Comparison of ENCODE assay signal across 9 cellular contexts in the genomic region with DNA sequence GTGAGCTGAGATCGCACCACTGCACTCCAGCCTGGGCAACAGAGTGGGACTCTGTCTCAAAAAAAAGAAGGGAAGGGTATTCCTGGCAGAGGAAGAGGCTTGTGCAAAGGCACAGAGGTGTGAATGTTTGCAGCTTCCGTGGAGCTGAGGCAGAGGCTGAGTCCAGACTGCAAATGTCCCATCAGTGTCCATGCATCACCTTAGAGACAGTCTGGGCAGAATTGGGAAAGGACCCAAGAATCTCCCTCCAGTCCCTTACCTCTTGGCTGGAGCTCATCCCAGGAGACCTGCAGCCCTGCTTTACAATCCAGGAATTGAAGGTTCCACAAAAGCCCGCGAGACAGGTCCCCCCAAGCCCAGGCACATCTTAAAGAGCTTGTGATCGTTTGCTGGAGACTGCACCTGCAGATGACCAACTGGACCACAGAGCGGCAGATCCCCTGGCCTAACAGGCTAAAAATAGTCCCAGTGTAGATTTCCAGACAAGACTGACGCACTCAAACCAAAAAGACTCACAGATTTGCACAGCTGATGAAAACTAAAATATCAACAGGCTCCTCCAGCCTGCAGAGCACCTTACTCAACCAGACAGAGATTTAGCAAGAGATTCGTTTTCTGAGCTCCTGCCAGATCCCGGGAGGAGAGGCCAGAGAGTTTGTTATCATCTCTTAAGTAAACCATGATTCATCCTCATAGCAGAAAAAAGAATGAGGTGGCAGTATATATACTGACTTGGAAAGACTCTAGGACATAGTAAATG. TPM values are rescaled to one million over a fixed set of nuclear protein-coding genes. Genes with fewer than 3 reads are reported as not detected.
DNase-seq lines count a peak whose midpoint lies in the region; ATAC-seq and TF ChIP-seq lines count a peak whose summit lies in the region.
"Had no signal": no experiment of that assay in that cellular context is flagged by ENCODE, and none has a peak within 500 bp of the region (broad histone marks: within the 10 kb centered on the region; RNA-seq: fewer than 3 reads in every experiment).

No MANE protein-coding gene starts in this region.

- TF ChIP-seq CTCF in fibroblast of the aortic adventitia (IDR thresholded peaks at IDR 0.05; ENCODE audit: insufficient read depth, low read length) (peak; percentile 35), gastrocnemius medialis (IDR thresholded peaks at IDR 0.05 in 4 of 5, conservative IDR thresholded peaks at IDR 0.05 in 1 of 5) (peak in 1 of 5 experiments; percentile 15)

- H3K4me3 ChIP-seq in fibroblast of the aortic adventitia (ENCODE audit: low read depth, low read length) (no peak overlapping the region), gastrocnemius medialis (no peak overlapping the region)
- H3K4me3 ChIP-seq: skin epidermis had no signal

- peaks cover 18 to 22% of the 10 kb centered on the region in 2 donors for H3K27me3 Mint-ChIP-seq in T-cell

- H3K9me3 ChIP-seq in gastrocnemius medialis = no peaks in the 10 kb centered on the region

- no peaks in the 10 kb centered on the region for H3K9me3 Mint-ChIP-seq in T-cell

- peak; percentile 93 to 98 for ATAC-seq in gastrocnemius medialis
- no peak for ATAC-seq in T-cell (replicated peaks in 1 of 4)

- H3K4me1 ChIP-seq in gastrocnemius medialis = peaks cover 20 to 22% of the 10 kb centered on the region in 2 donors

- H3K36me3 ChIP-seq in gastrocnemius medialis = no peaks in the 10 kb centered on the region

- H3K4me1 Mint-ChIP-seq in T-cell = no peaks in the 10 kb centered on the region

- POLR2A ChIA-PET in T-cell (lab: Charles Lee) = no interaction called here

- in situ Hi-C loops in gastrocnemius medialis (cut with MboI; ENCODE audit: low sequenced_read_pairs in 4 of 4) = no loop called here

- no peaks in the 10 kb centered on the region for H3K36me3 Mint-ChIP-seq in T-cell

- H3K4me3 Mint-ChIP-seq in T-cell = no peak overlapping the region

- DNase-seq in EH (ENCODE audit: low read depth) = peak; percentile 97
- DNase-seq in RKO (ENCODE audit: low spot score) = peak; percentile 79
- peak; percentile 99 for DNase-seq in fibroblast of the aortic adventitia (ENCODE audit: low read depth)
- peak; percentile 75 to 95 for DNase-seq in gastrocnemius medialis
- DNase-seq in activated CD4-positive, alpha-beta T cell treated with anti-CD3 and anti-CD28 coated beads for 4 hours = no peak
- no peak for DNase-seq in activated T-cell treated with anti-CD3 and anti-CD28 coated beads for 4 hours
- no peak for DNase-seq in T-cell
- DNase-seq in NCI-H2227 (lab: John Stamatoyannopoulos, UW; ENCODE audit: unreplicated experiment) = no peak

- H3K27ac Mint-ChIP-seq in T-cell = no peak overlapping the region

- intact Hi-C loops in gastrocnemius medialis (cut with DNase I; ENCODE audit: low total_unique reads) = loop anchor here (2.0 to 5.0 kb wide), 3 partner anchors 48 to 249 kb away; a partner anchor contains a TSS

- TF ChIP-seq POLR2A in gastrocnemius medialis (IDR thresholded peaks at IDR 0.05) = peak; percentile 29 to 31

- peak overlapping the region; percentile 81 to 87 (median 86) for H3K27ac ChIP-seq in gastrocnemius medialis
- H3K27ac ChIP-seq: skin epidermis had no signal

- CTCF ChIA-PET in T-cell (lab: Charles Lee) = no interaction called here

- no peaks in the 10 kb centered on the region for H3K27me3 ChIP-seq in gastrocnemius medialis

RNA-seq across cellular contexts. Expression of a gene that starts 22.9 kb away (rescaled TPM):
- total RNA-seq in fibroblast of the aortic adventitia (ENCODE audit: low replicate concordance) (2.1 and 2.7 TPM in 2 replicates), gastrocnemius medialis (10 to 100 TPM; 10.5 to 25.2 (median 17.4) TPM), T-cell (under 1 TPM; 0.08 to 0.60 (median 0.38) TPM)

Comparison
In these comparisons a context has a peak if more than half of its experiments do, and no peak if none do; other contexts are left out.
1. DNase-seq: peak in EH (single experiment), RKO (single experiment), fibroblast of the aortic adventitia (single experiment) and gastrocnemius medialis (2 of 2); none in activated CD4-positive, alpha-beta T cell treated with anti-CD3 and anti-CD28 coated beads for 4 hours (0 of 2), activated T-cell treated with anti-CD3 and anti-CD28 coated beads for 4 hours (single experiment), T-cell (0 of 34) and NCI-H2227 (single experiment).
2. ATAC-seq: peak in gastrocnemius medialis (2 of 2); none in T-cell (0 of 4).